In the genomic region with DNA sequence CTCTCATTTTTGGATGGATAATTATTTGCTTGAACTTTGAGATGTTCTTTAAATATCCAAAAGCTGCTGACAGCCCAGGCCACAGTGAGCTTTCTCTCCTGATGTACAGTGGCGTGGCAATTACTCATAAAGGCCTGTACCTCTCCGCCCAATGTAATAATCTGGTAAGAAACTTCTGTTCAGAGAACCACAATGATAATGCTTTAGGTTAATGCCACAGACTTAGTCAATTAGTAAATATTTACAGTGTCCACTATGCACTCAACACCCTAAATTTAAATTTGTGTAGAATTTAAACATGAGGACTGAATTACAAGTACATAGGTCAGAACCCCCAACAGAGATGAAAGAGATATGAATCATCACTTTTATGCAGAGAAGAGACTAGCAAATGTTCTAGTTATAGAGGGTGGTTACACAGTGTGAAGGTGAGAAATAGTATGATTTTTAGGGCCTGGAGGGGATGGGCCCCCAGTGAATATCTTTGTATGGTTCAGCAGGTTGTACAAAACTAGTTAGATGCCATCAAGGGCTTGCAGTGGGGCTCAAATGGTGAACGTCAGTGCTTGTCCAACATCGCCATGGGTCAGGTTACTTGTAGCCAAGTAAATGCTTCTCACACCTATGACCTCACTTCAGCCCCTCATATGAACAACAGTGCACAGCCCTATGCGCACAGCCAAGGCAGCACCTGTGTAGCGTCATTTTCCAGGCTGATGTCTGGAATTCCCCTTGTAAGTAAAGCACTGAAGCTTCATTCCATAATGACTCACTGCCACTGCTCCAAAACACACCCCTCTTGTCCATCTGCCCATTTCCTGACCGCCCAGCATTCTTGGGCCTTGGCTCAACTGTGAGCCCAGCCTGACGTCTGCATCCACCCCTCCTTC, we compare ENCODE assay signal across 8 cellular contexts. TPM values are rescaled to one million over a fixed set of nuclear protein-coding genes. Genes with fewer than 3 reads are reported as not detected.
DNase-seq lines count a peak whose midpoint lies in the region; ATAC-seq and TF ChIP-seq lines count a peak whose summit lies in the region.

No MANE protein-coding gene starts in this region.

- peak overlapping the region; percentile 8 for H3K27ac ChIP-seq in duodenal mucosa (ENCODE audit: low read depth, low read length)

- ATAC-seq in GM19452 (IDR thresholded peaks at IDR 0.05; ENCODE audit: unreplicated experiment) (no peak), HG02885 (IDR thresholded peaks at IDR 0.05; ENCODE audit: poor library complexity, unreplicated experiment) (no peak), GM18909 (IDR thresholded peaks at IDR 0.05; ENCODE audit: poor library complexity, unreplicated experiment) (no peak)

- peaks cover 0 to 38% of the 10 kb centered on the region in 2 donors for H3K36me3 ChIP-seq in duodenal mucosa (ENCODE audit: control insufficient read depth in 1 of 2, insufficient read depth in 2 of 2, low read length in 2 of 2)

- TF ChIP-seq RAD21 in Ishikawa (IDR thresholded peaks at IDR 0.05; ENCODE audit: low read depth), result no peak

- no peaks in the 10 kb centered on the region for H3K9me3 ChIP-seq in duodenal mucosa (ENCODE audit: control insufficient read depth in 1 of 2, low read length in 2 of 2)

- H3K4me1 ChIP-seq in duodenal mucosa (ENCODE audit: control insufficient read depth in 1 of 2, insufficient read depth in 2 of 2, low read length in 2 of 2), result peaks cover 14 to 23% of the 10 kb centered on the region in 2 donors

- no peaks in the 10 kb centered on the region for H3K27me3 ChIP-seq in duodenal mucosa (ENCODE audit: control insufficient read depth in 1 of 2, insufficient read depth in 2 of 2, low read length in 2 of 2)

- no peak for TF ChIP-seq EP300 in Ishikawa (IDR thresholded peaks at IDR 0.05; ENCODE audit: borderline replicate concordance)

- H3K9ac ChIP-seq in duodenal mucosa (ENCODE audit: low read depth in 1 of 2, low read length in 2 of 2), result no peak overlapping the region

- peak; percentile 94 for DNase-seq in AG08395 (ENCODE audit: low spot score)
- DNase-seq in myocyte (ENCODE audit: low read depth), result peak; percentile 96
- no peak for DNase-seq in HuH-7.5 (ENCODE audit: low spot score)

- H3K4me3 ChIP-seq in duodenal mucosa (ENCODE audit: low read depth in 1 of 2, low read length in 2 of 2), result no peak overlapping the region

TF ChIP-seq in Ishikawa, 13 proteins besides CTCF, POLR2A, EP300 and RAD21:
- TF ChIP-seq TEAD4 (IDR thresholded peaks at IDR 0.05), result peak; percentile 81
- TF ChIP-seq TAF1 (IDR thresholded peaks at IDR 0.05; ENCODE audit: low read depth), result no peak
- peak; percentile 36; the same call in 1 of the 2 replicates for TF ChIP-seq CREB1 (IDR thresholded peaks at IDR 0.05; ENCODE audit: low read depth)
- no peak for TF ChIP-seq REST (IDR thresholded peaks at IDR 0.05; ENCODE audit: low read depth)
- TF ChIP-seq ZBTB7A (IDR thresholded peaks at IDR 0.05; ENCODE audit: low read depth), result no peak
- TF ChIP-seq YY1 (IDR thresholded peaks at IDR 0.05; ENCODE audit: low read depth), result no peak
- TF ChIP-seq TCF12 (IDR thresholded peaks at IDR 0.05; ENCODE audit: low read depth), result peak; percentile 48; the same call in 1 of the 2 replicates
- TF ChIP-seq USF1 (IDR thresholded peaks at IDR 0.05), result no peak
- TF ChIP-seq MAX (IDR thresholded peaks at IDR 0.05), result no peak
- TF ChIP-seq FOXM1 (IDR thresholded peaks at IDR 0.05; ENCODE audit: borderline replicate concordance, low read depth), result no peak
- no peak for TF ChIP-seq EGR1 (IDR thresholded peaks at IDR 0.05)
- no peak for TF ChIP-seq CEBPB (IDR thresholded peaks at IDR 0.05)
- TF ChIP-seq NFIC (IDR thresholded peaks at IDR 0.05), result peak; percentile 34; the same call in 1 of the 2 replicates
TF ChIP-seq in Ishikawa: peak in this region for 4.

RNA-seq across cellular contexts. Expression of gene ABHD2, which starts 13.3 kb away (rescaled TPM):
- total RNA-seq in myocyte, result 61.1 and 78.2 TPM in 2 replicates
- polyA plus RNA-seq in myocyte (2012), result 61.4 TPM
